8 cellular contexts compared by ENCODE assay signal in genomic region chr9:110626109-110626829, GRCh38. TPM values are rescaled to one million over a fixed set of nuclear protein-coding genes. Genes with fewer than 3 reads are reported as not detected.
DNase-seq lines count a peak whose midpoint lies in the region; ATAC-seq and TF ChIP-seq lines count a peak whose summit lies in the region.

No MANE protein-coding gene starts in this region.

- no peak for TF ChIP-seq CTCF in activated CD8-positive, alpha-beta T cell treated with anti-CD3 and anti-CD28 coated beads for 36 hours (IDR thresholded peaks at IDR 0.05)

- H3K27me3 Mint-ChIP-seq in activated CD8-positive, alpha-beta T cell treated with anti-CD3 and anti-CD28 coated beads for 36 hours, result no peaks in the 10 kb centered on the region
- no peaks in the 10 kb centered on the region for H3K27me3 Mint-ChIP-seq in activated CD8-positive, alpha-beta T cell treated with anti-CD3 and anti-CD28 coated beads, Interleukin-2, amount 10 ng/mL, durations not matched to agents 7 days and 5 days (ENCODE audit: low read depth)
- peaks cover 2% of the 10 kb centered on the region for H3K27me3 Mint-ChIP-seq in activated T-cell treated with anti-CD3 and anti-CD28 coated beads, Interleukin-2, amount 50 U/mL, for 4 hours (ENCODE audit: low read depth)
- H3K27me3 Mint-ChIP-seq in effector memory CD8-positive, alpha-beta T cell, result no peaks in the 10 kb centered on the region

- no peaks in the 10 kb centered on the region for H3K36me3 Mint-ChIP-seq in activated CD8-positive, alpha-beta T cell treated with anti-CD3 and anti-CD28 coated beads for 36 hours (ENCODE audit: low read depth)
- H3K36me3 Mint-ChIP-seq in activated CD8-positive, alpha-beta T cell treated with anti-CD3 and anti-CD28 coated beads, Interleukin-2, amount 10 ng/mL, durations not matched to agents 7 days and 5 days (ENCODE audit: low read depth), result no peaks in the 10 kb centered on the region
- H3K36me3 Mint-ChIP-seq in activated T-cell treated with anti-CD3 and anti-CD28 coated beads, Interleukin-2, amount 50 U/mL, for 4 hours (ENCODE audit: insufficient read depth), result no peaks in the 10 kb centered on the region
- peaks cover 3% of the 10 kb centered on the region for H3K36me3 Mint-ChIP-seq in effector memory CD8-positive, alpha-beta T cell (ENCODE audit: insufficient read depth)

- intact Hi-C loops in activated CD8-positive, alpha-beta T cell treated with anti-CD3 and anti-CD28 coated beads for 36 hours (cut with micrococcal nuclease), result loop anchor here (10.0 kb wide), 1 partner anchor 181 kb away; no protein-coding TSS in a partner anchor

- H3K9me3 Mint-ChIP-seq in activated CD8-positive, alpha-beta T cell treated with anti-CD3 and anti-CD28 coated beads for 36 hours, result peaks cover 4% of the 10 kb centered on the region
- no peaks in the 10 kb centered on the region for H3K9me3 Mint-ChIP-seq in activated CD8-positive, alpha-beta T cell treated with anti-CD3 and anti-CD28 coated beads, Interleukin-2, amount 10 ng/mL, durations not matched to agents 7 days and 5 days (ENCODE audit: insufficient read depth)
- no peaks in the 10 kb centered on the region for H3K9me3 Mint-ChIP-seq in activated T-cell treated with anti-CD3 and anti-CD28 coated beads, Interleukin-2, amount 50 U/mL, for 4 hours
- no peaks in the 10 kb centered on the region for H3K9me3 Mint-ChIP-seq in effector memory CD8-positive, alpha-beta T cell

- H3K27ac Mint-ChIP-seq in activated CD8-positive, alpha-beta T cell treated with anti-CD3 and anti-CD28 coated beads for 36 hours, result no peak overlapping the region
- no peak overlapping the region for H3K27ac Mint-ChIP-seq in activated CD8-positive, alpha-beta T cell treated with anti-CD3 and anti-CD28 coated beads, Interleukin-2, amount 10 ng/mL, durations not matched to agents 7 days and 5 days
- no peak overlapping the region for H3K27ac Mint-ChIP-seq in effector memory CD8-positive, alpha-beta T cell

- H3K4me3 Mint-ChIP-seq in activated CD8-positive, alpha-beta T cell treated with anti-CD3 and anti-CD28 coated beads for 36 hours, result no peak overlapping the region
- H3K4me3 Mint-ChIP-seq in activated CD8-positive, alpha-beta T cell treated with anti-CD3 and anti-CD28 coated beads, Interleukin-2, amount 10 ng/mL, durations not matched to agents 7 days and 5 days, result no peak overlapping the region
- H3K4me3 Mint-ChIP-seq in activated T-cell treated with anti-CD3 and anti-CD28 coated beads, Interleukin-2, amount 50 U/mL, for 4 hours, result no peak overlapping the region
- H3K4me3 Mint-ChIP-seq in effector memory CD8-positive, alpha-beta T cell, result no peak overlapping the region

- H3K4me1 Mint-ChIP-seq in activated CD8-positive, alpha-beta T cell treated with anti-CD3 and anti-CD28 coated beads for 36 hours (ENCODE audit: low read depth), result peaks cover 11% of the 10 kb centered on the region
- no peaks in the 10 kb centered on the region for H3K4me1 Mint-ChIP-seq in activated CD8-positive, alpha-beta T cell treated with anti-CD3 and anti-CD28 coated beads, Interleukin-2, amount 10 ng/mL, durations not matched to agents 7 days and 5 days (ENCODE audit: low read depth)
- H3K4me1 Mint-ChIP-seq in activated T-cell treated with anti-CD3 and anti-CD28 coated beads, Interleukin-2, amount 50 U/mL, for 4 hours (ENCODE audit: low read depth), result peaks cover 3% of the 10 kb centered on the region
- H3K4me1 Mint-ChIP-seq in effector memory CD8-positive, alpha-beta T cell (ENCODE audit: low read depth in 2 of 2), result no peaks in the 10 kb centered on the region

- POLR2A ChIA-PET in activated CD8-positive, alpha-beta T cell treated with anti-CD3 and anti-CD28 coated beads for 36 hours (lab: Charles Lee), result no interaction called here
- POLR2A ChIA-PET in activated CD8-positive, alpha-beta T cell treated with anti-CD3 and anti-CD28 coated beads, Interleukin-2, amount 10 ng/mL, durations not matched to agents 7 days and 5 days (lab: Charles Lee), result no interaction called here

- peak; percentile 41 for DNase-seq in activated CD8-positive, alpha-beta T cell treated with anti-CD3 and anti-CD28 coated beads for 36 hours
- no peak for DNase-seq in activated CD8-positive, alpha-beta T cell treated with anti-CD3 and anti-CD28 coated beads, Interleukin-2, amount 10 ng/mL, durations not matched to agents 7 days and 5 days
- DNase-seq in activated T-cell treated with anti-CD3 and anti-CD28 coated beads, Interleukin-2, amount 50 U/mL, for 4 hours, result no peak
- peak; percentile 13 for DNase-seq in stimulated activated CD4-positive, alpha-beta T cell treated with anti-CD3 and anti-CD28 coated beads, Interleukin-4, amount 100 ng/mL, for 24 hours
- DNase-seq in NCI-H1694 (lab: John Stamatoyannopoulos, UW) (no peak), NCI-H774 (lab: John Stamatoyannopoulos, UW) (no peak)
- DNase-seq in effector memory CD8-positive, alpha-beta T cell, result no peak

- CTCF ChIA-PET in activated CD8-positive, alpha-beta T cell treated with anti-CD3 and anti-CD28 coated beads for 36 hours (lab: Charles Lee), result interaction anchor here (0.6 kb wide), 1 partner anchor 443 kb away, joined by 3 read pairs; no protein-coding TSS in a partner anchor
- CTCF ChIA-PET in activated CD8-positive, alpha-beta T cell treated with anti-CD3 and anti-CD28 coated beads, Interleukin-2, amount 10 ng/mL, durations not matched to agents 7 days and 5 days (lab: Charles Lee), result no interaction called here

- peak; percentile 94 for ATAC-seq in activated CD8-positive, alpha-beta T cell treated with anti-CD3 and anti-CD28 coated beads for 36 hours
- ATAC-seq in activated CD8-positive, alpha-beta T cell treated with anti-CD3 and anti-CD28 coated beads, Interleukin-2, amount 10 ng/mL, durations not matched to agents 7 days and 5 days, result no peak
- peak; percentile 99 for ATAC-seq in HG02884 (IDR thresholded peaks at IDR 0.05; ENCODE audit: unreplicated experiment)
- peak; percentile 94 to 97 for ATAC-seq in activated T-cell treated with anti-CD3 and anti-CD28 coated beads, Interleukin-2, amount 50 U/mL, for 4 hours
- ATAC-seq in effector memory CD8-positive, alpha-beta T cell (replicated peaks), result no peak

RNA-seq across cellular contexts. Expression of gene MUSK, which starts 42.3 kb away (rescaled TPM):
- not detected for total RNA-seq in activated CD8-positive, alpha-beta T cell treated with anti-CD3 and anti-CD28 coated beads for 36 hours
- total RNA-seq in activated CD8-positive, alpha-beta T cell treated with anti-CD3 and anti-CD28 coated beads, Interleukin-2, amount 10 ng/mL, durations not matched to agents 7 days and 5 days, result not detected
- total RNA-seq in activated T-cell treated with anti-CD3 and anti-CD28 coated beads, Interleukin-2, amount 50 U/mL, for 4 hours, result not detected

RNA-seq across cellular contexts. Expression of gene SVEP1, which starts 46.7 kb away (rescaled TPM):
- total RNA-seq in activated CD8-positive, alpha-beta T cell treated with anti-CD3 and anti-CD28 coated beads for 36 hours, result not detected
- total RNA-seq in activated CD8-positive, alpha-beta T cell treated with anti-CD3 and anti-CD28 coated beads, Interleukin-2, amount 10 ng/mL, durations not matched to agents 7 days and 5 days, result not detected
- total RNA-seq in activated T-cell treated with anti-CD3 and anti-CD28 coated beads, Interleukin-2, amount 50 U/mL, for 4 hours, result under 1 TPM; 0.03 to 0.05 (median 0.05) TPM

Comparison
In these comparisons a context has a peak if more than half of its experiments do, and no peak if none do; other contexts are left out.
1. ATAC-seq: peak in activated CD8-positive, alpha-beta T cell treated with anti-CD3 and anti-CD28 coated beads for 36 hours (single experiment), HG02884 (single experiment) and activated T-cell treated with anti-CD3 and anti-CD28 coated beads, Interleukin-2, amount 50 U/mL, for 4 hours (2 of 2); none in activated CD8-positive, alpha-beta T cell treated with anti-CD3 and anti-CD28 coated beads, Interleukin-2, amount 10 ng/mL, durations not matched to agents 7 days and 5 days (single experiment) and effector memory CD8-positive, alpha-beta T cell (single experiment).
2. DNase-seq: peak in activated CD8-positive, alpha-beta T cell treated with anti-CD3 and anti-CD28 coated beads for 36 hours (single experiment) and stimulated activated CD4-positive, alpha-beta T cell treated with anti-CD3 and anti-CD28 coated beads, Interleukin-4, amount 100 ng/mL, for 24 hours (single experiment); none in activated CD8-positive, alpha-beta T cell treated with anti-CD3 and anti-CD28 coated beads, Interleukin-2, amount 10 ng/mL, durations not matched to agents 7 days and 5 days (single experiment), activated T-cell treated with anti-CD3 and anti-CD28 coated beads, Interleukin-2, amount 50 U/mL, for 4 hours (single experiment), NCI-H1694 (single experiment), effector memory CD8-positive, alpha-beta T cell (0 of 3) and NCI-H774 (single experiment).